19 cellular contexts compared by ENCODE assay signal in the genomic region with DNA sequence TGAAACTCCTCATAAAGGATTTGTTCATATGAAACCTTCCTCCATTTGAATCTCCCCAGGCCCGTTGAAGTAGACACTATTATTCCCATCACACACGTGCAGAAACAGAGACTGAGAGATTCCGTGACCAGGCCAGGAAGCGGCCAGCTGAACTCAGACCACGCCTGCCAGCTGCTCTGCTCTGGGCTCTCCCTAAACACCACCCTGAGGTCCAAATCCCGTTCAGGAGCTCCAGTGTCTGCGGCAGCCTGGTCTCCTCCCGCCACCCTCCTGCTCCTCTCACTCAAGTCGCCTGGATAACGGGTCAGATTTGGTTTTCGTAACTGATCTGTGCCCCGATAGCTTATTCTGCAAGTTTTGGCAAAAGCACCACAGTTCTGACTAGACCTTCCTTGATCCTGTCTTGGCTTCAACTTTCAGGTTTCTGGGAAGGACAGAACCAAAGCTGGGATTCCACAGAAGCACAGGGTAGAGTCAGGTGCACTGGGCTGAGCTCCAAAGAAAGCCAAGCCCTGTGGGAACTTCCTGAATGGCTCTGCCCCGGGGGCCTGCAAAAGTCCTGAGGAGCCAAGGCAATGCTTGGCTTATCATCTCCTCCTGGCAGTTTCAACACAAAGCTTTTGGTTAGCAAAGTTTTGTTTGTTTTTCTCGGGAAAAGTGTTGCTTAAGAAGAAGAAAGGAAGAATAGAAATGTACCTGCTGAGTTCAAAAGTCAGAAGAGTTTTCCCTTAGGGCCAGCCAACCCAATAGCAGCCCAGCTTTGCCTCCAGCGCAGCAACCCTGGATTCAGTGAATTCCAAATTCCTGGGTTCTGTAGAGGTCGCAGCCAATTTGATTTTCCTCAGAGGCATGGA. TPM values are rescaled to one million over a fixed set of nuclear protein-coding genes. Genes with fewer than 3 reads are reported as not detected.
A peak's percentile ranks its signal among the peaks of the same experiment; 100 is the strongest.
DNase-seq lines count a peak whose midpoint lies in the region; ATAC-seq and TF ChIP-seq lines count a peak whose summit lies in the region.
"Had no signal": no experiment of that assay in that cellular context is flagged by ENCODE, and none has a peak within 500 bp of the region (broad histone marks: within the 10 kb centered on the region; RNA-seq: fewer than 3 reads in every experiment).

No MANE protein-coding gene starts in this region.

- DNase-seq in Right ventricle myocardium inferior (ENCODE audit: missing footprints), result no peak
- no peak for DNase-seq in right atrium auricular region (ENCODE audit: low spot score)
- DNase-seq in mesendoderm, result peak; percentile 57
- no peak for DNase-seq in NCI-H1092 (lab: John Stamatoyannopoulos, UW)
- DNase-seq in G401 (ENCODE audit: low spot score), result no peak
- DNase-seq: 8988T; activated CD4-positive, alpha-beta T cell treated with anti-CD3 and anti-CD28 coated beads for 4 hours; activated T-cell treated with anti-CD3 and anti-CD28 coated beads, Interleukin-2, amount 50 U/mL, for 4 hours; dorsolateral prefrontal cortex; foreskin melanocyte; kidney glomerular epithelial cell; NCI-H1417 treated with DMSO at 0.1 percent for 48 hours; NCI-H446; spleen; substantia nigra had no signal

- H2BK15ac ChIP-seq in mesendoderm (replicated peaks; ENCODE audit: low read depth), result no peak overlapping the region

- H3K4me3 ChIP-seq in right atrium auricular region, result no peak overlapping the region
- no peak overlapping the region for H3K4me3 ChIP-seq in mesendoderm (ENCODE audit: low read length)
- H3K4me3 ChIP-seq: dorsolateral prefrontal cortex, spleen had no signal

- WGBS in mesendoderm (ENCODE audit: extremely low coverage, insufficient coverage, low lambda C conversion rate), result no CpG with 5 or more reads among the region's 16 CpGs

- no peak overlapping the region for H2BK5ac ChIP-seq in mesendoderm (ENCODE audit: low read length)

- H2AK5ac ChIP-seq in mesendoderm (ENCODE audit: low read length), result no peak overlapping the region

- H3K4me1 ChIP-seq in right atrium auricular region, result peaks cover 0 to 17% of the 10 kb centered on the region in 2 donors
- no peaks in the 10 kb centered on the region for H3K4me1 ChIP-seq in mesendoderm (ENCODE audit: control insufficient read depth, low read depth, low read length)
- H3K4me1 ChIP-seq: spleen had no signal

- H3K27ac ChIP-seq in right atrium auricular region, result no peak overlapping the region
- H3K27ac ChIP-seq in mesendoderm (ENCODE audit: low read depth, low read length), result no peak overlapping the region

- H3K27me3 ChIP-seq in right atrium auricular region (no peaks in the 10 kb centered on the region), mesendoderm (ENCODE audit: insufficient read depth, low read length, poor library complexity) (no peaks in the 10 kb centered on the region)

- no peaks in the 10 kb centered on the region for H3K79me1 ChIP-seq in mesendoderm (ENCODE audit: low read length)

- H3K4ac ChIP-seq in mesendoderm (ENCODE audit: low read depth, low read length), result no peak overlapping the region

- H2BK120ac ChIP-seq in mesendoderm (ENCODE audit: low read depth, low read length), result no peak overlapping the region

- ATAC-seq in Right ventricle myocardium inferior (peak; percentile 71), esophagus mucosa (peak; percentile 62), HG02610 (IDR thresholded peaks at IDR 0.05; ENCODE audit: unreplicated experiment) (no peak), HG02588 (IDR thresholded peaks at IDR 0.05; ENCODE audit: unreplicated experiment) (no peak)
- ATAC-seq: activated T-cell treated with anti-CD3 and anti-CD28 coated beads, Interleukin-2, amount 50 U/mL, for 4 hours; HCT116 had no signal

- no peaks in the 10 kb centered on the region for H3K79me2 ChIP-seq in mesendoderm (ENCODE audit: control insufficient read depth, insufficient read depth, low read length)

- no peak for TF ChIP-seq CTCF in right atrium auricular region (IDR thresholded peaks at IDR 0.05)

- H4K5ac ChIP-seq in mesendoderm (ENCODE audit: low read length), result no peak overlapping the region

- no peak overlapping the region for H4K8ac ChIP-seq in mesendoderm (ENCODE audit: low read depth, low read length)

- H3K9me3 ChIP-seq in right atrium auricular region, result no peaks in the 10 kb centered on the region
- H3K9me3 ChIP-seq: spleen had no signal

- H3K18ac ChIP-seq in mesendoderm (ENCODE audit: low read length), result no peak overlapping the region

- intact Hi-C loops in Right ventricle myocardium inferior (cut with DNase I), result no loop called here

- no peak overlapping the region for H3K9ac ChIP-seq in mesendoderm (ENCODE audit: low read length)

- no peaks in the 10 kb centered on the region for H3K36me3 ChIP-seq in right atrium auricular region
- H3K36me3 ChIP-seq in mesendoderm (ENCODE audit: control insufficient read depth, insufficient read depth, low read length), result no peaks in the 10 kb centered on the region

- in situ Hi-C loops in G401 (cut with HindIII; ENCODE audit: low sequenced_read_pairs), result no loop called here

- no peak overlapping the region for H3K4me2 ChIP-seq in mesendoderm (ENCODE audit: low read length)

- H3K56ac ChIP-seq in mesendoderm (ENCODE audit: low read length), result no peak overlapping the region

- H3K23ac ChIP-seq in mesendoderm (ENCODE audit: low read length), result no peak overlapping the region

RNA-seq across cellular contexts. Expression of gene SNRPA1, which starts 53.8 kb away (rescaled TPM):
- 30.4 TPM for total RNA-seq in Right ventricle myocardium inferior
- 10 to 100 TPM; 21.4 to 24.9 TPM for total RNA-seq in right atrium auricular region
- total RNA-seq in esophagus mucosa, result 44.5 TPM
- polyA plus RNA-seq in mesendoderm (2013, experiment 1 of 2), result 204 TPM
- 202 TPM for polyA plus RNA-seq in mesendoderm (2013, experiment 2 of 2)
- total RNA-seq in G401 (2014; rRNA removed; shearing (Covaris generic)), result 74.6 and 106 TPM in 2 replicates

Comparison
In these comparisons a context has a peak if more than half of its experiments do, and no peak if none do; other contexts are left out.
1. ATAC-seq: peak in Right ventricle myocardium inferior (single experiment) and esophagus mucosa (single experiment); none in HG02610 (single experiment) and HG02588 (single experiment).